ENCODE assay signal across 8 cellular contexts in the genomic region with DNA sequence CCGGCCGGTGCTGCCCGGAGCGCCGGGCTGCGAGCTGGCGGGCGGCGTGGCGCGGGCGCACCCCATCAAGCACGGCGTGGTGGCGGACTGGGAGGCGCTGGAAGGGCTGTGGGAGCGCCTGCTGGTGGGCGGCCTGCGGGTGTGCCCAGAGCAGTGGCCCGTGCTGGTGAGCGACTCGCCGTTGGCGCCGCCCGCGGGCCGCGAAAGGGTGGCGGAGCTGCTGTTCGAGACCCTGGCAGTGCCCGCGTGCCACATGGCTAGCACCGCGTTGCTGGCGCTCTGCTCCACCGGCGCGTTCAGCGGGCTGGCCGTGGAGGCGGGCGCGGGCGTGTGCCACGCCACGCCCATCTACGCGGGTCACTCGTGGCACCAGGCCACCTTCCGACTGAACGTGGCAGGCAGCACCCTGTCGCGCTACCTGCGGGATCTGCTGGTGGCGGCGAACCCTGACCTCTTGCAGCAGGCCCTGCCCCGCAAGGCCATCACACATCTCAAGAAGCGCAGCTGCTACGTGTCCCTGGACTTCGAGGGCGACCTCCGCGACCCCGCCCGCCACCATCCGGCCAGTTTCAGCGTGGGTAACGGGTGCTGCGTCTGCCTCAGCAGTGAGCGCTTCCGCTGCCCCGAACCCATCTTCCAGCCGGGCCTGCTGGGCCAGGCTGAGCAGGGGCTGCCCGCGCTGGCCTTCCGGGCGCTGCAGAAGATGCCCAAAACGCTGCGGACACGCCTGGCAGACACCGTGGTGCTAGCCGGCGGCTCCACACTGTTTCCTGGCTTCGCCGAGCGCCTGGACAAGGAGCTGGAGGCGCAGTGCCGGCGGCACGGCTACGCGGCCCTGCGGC. TPM values are rescaled to one million over a fixed set of nuclear protein-coding genes. Genes with fewer than 3 reads are reported as not detected.
A peak's percentile ranks its signal among the peaks of the same experiment; 100 is the strongest.
DNase-seq lines count a peak whose midpoint lies in the region; ATAC-seq, FAIRE-seq and TF ChIP-seq lines count a peak whose summit lies in the region.

No MANE protein-coding gene starts in this region.

- peak overlapping the region; percentile 74 for H3K4me3 ChIP-seq in GM06990 (replicated peaks; ENCODE audit: low read depth, low read length)
- H3K4me3 ChIP-seq in H7 (ENCODE audit: insufficient read depth, low read depth, low read length): peak overlapping the region; percentile 44
- peak overlapping the region; percentile 70 to 74 for H3K4me3 ChIP-seq in mucosa of rectum (ENCODE audit: low read length in 2 of 2)

- H3K36me3 ChIP-seq in GM06990 (ENCODE audit: control insufficient read depth, insufficient read depth, low read length) (peaks cover 2% of the 10 kb centered on the region), H7 (replicated peaks; ENCODE audit: control insufficient read depth, insufficient read depth, low read length) (peaks cover 4% of the 10 kb centered on the region), mucosa of rectum (ENCODE audit: control insufficient read depth in 2 of 2, insufficient read depth in 2 of 2, low read length in 2 of 2) (peaks cover 13 to 20% of the 10 kb centered on the region in 2 donors)

- no peak for TF ChIP-seq POLR2A in H54 (IDR thresholded peaks at IDR 0.05; ENCODE audit: low read depth, low read length)

- peak overlapping the region; percentile 70 to 80 for H3K9ac ChIP-seq in mucosa of rectum (ENCODE audit: low read depth in 1 of 2, low read length in 2 of 2)

- TF ChIP-seq CTCF in GM06990 (IDR thresholded peaks at IDR 0.05; ENCODE audit: insufficient read depth, low read length, poor library complexity, severe bottlenecking): peak; percentile 98
- peak; percentile 83 for TF ChIP-seq CTCF in endothelial cell (IDR thresholded peaks at IDR 0.05; ENCODE audit: unreplicated experiment)

- CTCF ChIA-PET in activated CD8-positive, alpha-beta memory T cell treated with anti-CD3 and anti-CD28 coated beads, Interleukin-2, amount 10 ng/mL, durations not matched to agents 7 days and 5 days (lab: Charles Lee): interaction anchor here (0.6 to 7.5 kb wide), 37 partner anchors 8 to 421 kb away, joined by 3 to 106 read pairs (median 5); a partner anchor contains a TSS

- no peaks in the 10 kb centered on the region for H3K9me3 Mint-ChIP-seq in activated CD8-positive, alpha-beta memory T cell treated with anti-CD3 and anti-CD28 coated beads, Interleukin-2, amount 10 ng/mL, durations not matched to agents 7 days and 5 days (ENCODE audit: low read depth)
- H3K9me3 Mint-ChIP-seq in endothelial cell (ENCODE audit: unreplicated experiment): no peaks in the 10 kb centered on the region

- H3K27ac ChIP-seq in mucosa of rectum (ENCODE audit: low read depth in 2 of 2, low read length in 2 of 2) (peak overlapping the region; percentile 94 to 95), substantia nigra (ENCODE audit: low read depth, low read length, poor library complexity, severe bottlenecking) (peak overlapping the region; percentile 75)

- H3K36me3 Mint-ChIP-seq in activated CD8-positive, alpha-beta memory T cell treated with anti-CD3 and anti-CD28 coated beads, Interleukin-2, amount 10 ng/mL, durations not matched to agents 7 days and 5 days: peaks cover 2% of the 10 kb centered on the region
- H3K36me3 Mint-ChIP-seq in endothelial cell (ENCODE audit: low read depth, unreplicated experiment): peaks cover 6% of the 10 kb centered on the region

- peaks cover 39 to 40% of the 10 kb centered on the region in 2 donors for H3K4me1 ChIP-seq in mucosa of rectum (ENCODE audit: control insufficient read depth in 2 of 2, insufficient read depth in 2 of 2, low read length in 2 of 2)

- H3K4me3 Mint-ChIP-seq in activated CD8-positive, alpha-beta memory T cell treated with anti-CD3 and anti-CD28 coated beads, Interleukin-2, amount 10 ng/mL, durations not matched to agents 7 days and 5 days: peak overlapping the region; percentile 89
- H3K4me3 Mint-ChIP-seq in endothelial cell (ENCODE audit: unreplicated experiment): no peak overlapping the region

- H3K4me1 Mint-ChIP-seq in activated CD8-positive, alpha-beta memory T cell treated with anti-CD3 and anti-CD28 coated beads, Interleukin-2, amount 10 ng/mL, durations not matched to agents 7 days and 5 days: peaks cover 51% of the 10 kb centered on the region
- H3K4me1 Mint-ChIP-seq in endothelial cell (ENCODE audit: unreplicated experiment): peaks cover 21% of the 10 kb centered on the region

- H3K9me3 ChIP-seq in mucosa of rectum (ENCODE audit: control insufficient read depth in 2 of 2, low read length in 2 of 2): no peaks in the 10 kb centered on the region

- FAIRE-seq in H54 (lab: Jason Lieb, UNC): no peak

- no peaks in the 10 kb centered on the region for H3K27me3 Mint-ChIP-seq in activated CD8-positive, alpha-beta memory T cell treated with anti-CD3 and anti-CD28 coated beads, Interleukin-2, amount 10 ng/mL, durations not matched to agents 7 days and 5 days
- H3K27me3 Mint-ChIP-seq in endothelial cell (ENCODE audit: unreplicated experiment): peaks cover 21% of the 10 kb centered on the region

- peak overlapping the region; percentile 84 for H3K27ac Mint-ChIP-seq in activated CD8-positive, alpha-beta memory T cell treated with anti-CD3 and anti-CD28 coated beads, Interleukin-2, amount 10 ng/mL, durations not matched to agents 7 days and 5 days
- no peak overlapping the region for H3K27ac Mint-ChIP-seq in endothelial cell (ENCODE audit: unreplicated experiment)

- peak; percentile 88 for DNase-seq in GM06990 (ENCODE audit: extremely low read depth, insufficient read length)
- no peak for DNase-seq in H7
- DNase-seq in NCI-H146 (lab: John Stamatoyannopoulos, UW): peak; percentile 60
- DNase-seq in activated CD8-positive, alpha-beta memory T cell treated with anti-CD3 and anti-CD28 coated beads, Interleukin-2, amount 10 ng/mL, durations not matched to agents 7 days and 5 days: peak; percentile 87
- no peak for DNase-seq in endothelial cell (ENCODE audit: low spot score)
- DNase-seq in substantia nigra (lab: John Stamatoyannopoulos, UW): peak in 41 of 49 donors; percentile 27 to 83 (median 54)
- DNase-seq in H54 (ENCODE audit: insufficient read length, low spot score): no peak

- ATAC-seq in activated CD8-positive, alpha-beta memory T cell treated with anti-CD3 and anti-CD28 coated beads, Interleukin-2, amount 10 ng/mL, durations not matched to agents 7 days and 5 days: peak; percentile 16

- no peaks in the 10 kb centered on the region for H3K27me3 ChIP-seq in GM06990 (replicated peaks; ENCODE audit: control insufficient read depth, insufficient read depth, low read length)
- H3K27me3 ChIP-seq in H7 (ENCODE audit: control insufficient read depth, insufficient read depth, low read length): peaks cover 4% of the 10 kb centered on the region; the same call in 1 of the 2 replicates
- H3K27me3 ChIP-seq in mucosa of rectum (ENCODE audit: control insufficient read depth in 2 of 2, insufficient read depth in 2 of 2, low read length in 2 of 2): no peaks in the 10 kb centered on the region

RNA-seq across cellular contexts. Expression of a gene that starts 0.7 kb away (rescaled TPM):
- 1.3 and 1.4 TPM in 2 replicates for total RNA-seq in H7 (2014; rRNA removed; shearing (Covaris generic))
- total RNA-seq in activated CD8-positive, alpha-beta memory T cell treated with anti-CD3 and anti-CD28 coated beads, Interleukin-2, amount 10 ng/mL, durations not matched to agents 7 days and 5 days: 1 to 10 TPM; 3.7 to 3.9 TPM
- not detected for total RNA-seq in endothelial cell (ENCODE audit: unreplicated experiment)

RNA-seq across cellular contexts. Expression of a gene that starts 5.3 kb away (rescaled TPM):
- 0.11 TPM in 1 of 2 replicates, not detected in the other for total RNA-seq in H7 (2014; rRNA removed; shearing (Covaris generic))
- total RNA-seq in activated CD8-positive, alpha-beta memory T cell treated with anti-CD3 and anti-CD28 coated beads, Interleukin-2, amount 10 ng/mL, durations not matched to agents 7 days and 5 days: under 1 TPM; 0.30 to 0.53 TPM
- not detected for total RNA-seq in endothelial cell (ENCODE audit: unreplicated experiment)

RNA-seq across cellular contexts. Expression of a gene that starts 6.8 kb away (rescaled TPM):
- total RNA-seq in H7 (2014; rRNA removed; shearing (Covaris generic)): 39.9 and 56.7 TPM in 2 replicates
- 10 to 100 TPM; 28.3 to 34.0 TPM for total RNA-seq in activated CD8-positive, alpha-beta memory T cell treated with anti-CD3 and anti-CD28 coated beads, Interleukin-2, amount 10 ng/mL, durations not matched to agents 7 days and 5 days
- 9.8 TPM for total RNA-seq in endothelial cell (ENCODE audit: unreplicated experiment)

RNA-seq across cellular contexts. Expression of a gene that starts 18.7 kb away (rescaled TPM):
- total RNA-seq in H7 (2014; rRNA removed; shearing (Covaris generic)): 51.8 and 57.8 TPM in 2 replicates
- total RNA-seq in activated CD8-positive, alpha-beta memory T cell treated with anti-CD3 and anti-CD28 coated beads, Interleukin-2, amount 10 ng/mL, durations not matched to agents 7 days and 5 days: 100 to 1,000 TPM in 1 of 2 experiments, 10 to 100 TPM in 1; 87.7 to 100 TPM
- 6.7 TPM for total RNA-seq in endothelial cell (ENCODE audit: unreplicated experiment)

RNA-seq across cellular contexts. Expression of a gene that starts 52.6 kb away (rescaled TPM):
- under 0.01 TPM in 1 of 2 replicates, not detected in the other for total RNA-seq in H7 (2014; rRNA removed; shearing (Covaris generic))
- 10 to 100 TPM; 11.9 to 15.6 TPM for total RNA-seq in activated CD8-positive, alpha-beta memory T cell treated with anti-CD3 and anti-CD28 coated beads, Interleukin-2, amount 10 ng/mL, durations not matched to agents 7 days and 5 days
- total RNA-seq in endothelial cell (ENCODE audit: unreplicated experiment): 6.0 TPM

Comparison
In these comparisons a context has a peak if more than half of its experiments do, and no peak if none do; other contexts are left out.
1. DNase-seq: peak in GM06990 (single experiment), NCI-H146 (single experiment), activated CD8-positive, alpha-beta memory T cell treated with anti-CD3 and anti-CD28 coated beads, Interleukin-2, amount 10 ng/mL, durations not matched to agents 7 days and 5 days (single experiment) and substantia nigra (41 of 49); none in H7 (single experiment), endothelial cell (single experiment) and H54 (single experiment).
2. Peak in every context shown above with its lines, with median percentiles within 50 percentile points of each other: H3K4me3 ChIP-seq.